In the genomic region with DNA sequence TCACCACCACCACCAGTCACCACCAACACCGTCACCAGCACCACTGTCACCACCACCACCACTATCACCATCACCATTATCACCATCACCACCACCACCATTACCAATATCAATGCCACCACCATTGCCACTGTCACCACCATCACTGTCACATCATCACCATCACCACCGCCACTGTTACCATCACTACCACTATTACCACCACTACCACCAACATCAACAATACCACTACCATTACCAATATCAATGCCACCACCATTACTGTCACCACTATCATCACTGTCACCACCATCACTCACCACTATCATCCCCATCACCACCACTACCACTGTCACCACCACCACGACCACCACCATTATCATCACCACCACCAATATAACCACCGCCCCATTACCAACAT, we compare ENCODE assay signal across 23 cellular contexts. TPM values are rescaled to one million over a fixed set of nuclear protein-coding genes. Genes with fewer than 3 reads are reported as not detected.
"Had no signal": no experiment of that assay in that cellular context is flagged by ENCODE, and none has a peak within 500 bp of the region (broad histone marks: within the 10 kb centered on the region; RNA-seq: fewer than 3 reads in every experiment).

No MANE protein-coding gene starts in this region.

- H3K4me3 Mint-ChIP-seq: activated T-cell treated with anti-CD3 and anti-CD28 coated beads, Interleukin-2, amount 50 U/mL, for 72 hours; dendritic cell treated with granulocyte-macrophage colony-stimulating factor and Interleukin-4, amounts not matched to agents 40 ng/mL and 50 ng/mL, for 4 days; neural progenitor cell; stimulated activated naive B cell treated with anti-CD40 and anti-IgM and Interleukin-4, amounts not matched to agents 10 μg/mL and 1 μg/mL and 100 μg/mL, for 72 hours; T-cell had no signal

- H3K36me3 Mint-ChIP-seq: brain; neural progenitor cell; stimulated activated naive B cell treated with anti-CD40 and anti-IgM and Interleukin-4, amounts not matched to agents 10 μg/mL and 1 μg/mL and 100 μg/mL, for 72 hours; T-cell had no signal

- H3K27ac Mint-ChIP-seq: activated T-cell treated with anti-CD3 and anti-CD28 coated beads, Interleukin-2, amount 50 U/mL, for 72 hours; dendritic cell treated with granulocyte-macrophage colony-stimulating factor and Interleukin-4, amounts not matched to agents 40 ng/mL and 50 ng/mL, for 4 days; neural progenitor cell; stimulated activated naive B cell treated with anti-CD40 and anti-IgM and Interleukin-4, amounts not matched to agents 10 μg/mL and 1 μg/mL and 100 μg/mL, for 72 hours; T-cell had no signal

- ATAC-seq: activated T-cell treated with anti-CD3 and anti-CD28 coated beads, Interleukin-2, amount 50 U/mL, for 72 hours; heart right ventricle; left colon; mucosa of descending colon; stimulated activated naive B cell treated with anti-CD40 and anti-IgM and Interleukin-4, amounts not matched to agents 10 μg/mL and 1 μg/mL and 100 μg/mL, for 72 hours; T-cell; upper lobe of right lung had no signal

- H3K9me3 Mint-ChIP-seq: activated T-cell treated with anti-CD3 and anti-CD28 coated beads, Interleukin-2, amount 50 U/mL, for 72 hours; brain; dendritic cell treated with granulocyte-macrophage colony-stimulating factor and Interleukin-4, amounts not matched to agents 40 ng/mL and 50 ng/mL, for 4 days; neural progenitor cell; stimulated activated naive B cell treated with anti-CD40 and anti-IgM and Interleukin-4, amounts not matched to agents 10 μg/mL and 1 μg/mL and 100 μg/mL, for 72 hours; T-cell had no signal

- DNase-seq: activated CD4-positive, alpha-beta T cell treated with anti-CD3 and anti-CD28 coated beads, Interleukin-2, amount 50 U/mL, for 1 hour; activated CD4-positive, CD25-positive, alpha-beta regulatory T cell treated with anti-CD3 and anti-CD28 coated beads, Interleukin-2, amount 50 U/mL, for 72 hours; activated gamma-delta T cell; activated naive CD4-positive, alpha-beta T cell treated with anti-CD3 and anti-CD28 coated beads, Interleukin-2, amount 50 U/mL, for 16 hours; activated T-cell treated with anti-CD3 and anti-CD28 coated beads, Interleukin-2, amount 50 U/mL, for 72 hours; caudate nucleus; effector CD4-positive, alpha-beta T cell; erythroblast; foreskin fibroblast; heart right ventricle; left colon; mesendoderm; mucosa of descending colon; small intestine; stimulated activated CD4-positive, alpha-beta T cell treated with anti-CD3 and anti-CD28 coated beads, Interleukin-15, amount 100 ng/mL, for 24 hours; stimulated activated naive B cell treated with anti-CD40 and anti-IgM and Interleukin-4, amounts not matched to agents 10 μg/mL and 1 μg/mL and 100 μg/mL, for 72 hours; T-cell; WERI-Rb-1 had no signal

RNA-seq across cellular contexts. Expression of a gene that starts 14.0 kb away (rescaled TPM):
- total RNA-seq: activated CD8-positive, alpha-beta memory T cell treated with anti-CD3 and anti-CD28 coated beads for 36 hours; activated T-cell treated with anti-CD3 and anti-CD28 coated beads, Interleukin-2, amount 50 U/mL, for 72 hours had no signal
